ENCODE assay signal across 12 cellular contexts in genomic region chr11:103958475-103959215, GRCh38.
DNase-seq lines count a peak whose midpoint lies in the region; ATAC-seq and FAIRE-seq lines count a peak whose summit lies in the region.
"Had no signal": no experiment of that assay in that cellular context is flagged by ENCODE, and none has a peak within 500 bp of the region (broad histone marks: within the 10 kb centered on the region; RNA-seq: fewer than 3 reads in every experiment).

No MANE protein-coding gene starts in this region.

- no peak overlapping the region for H3K27ac Mint-ChIP-seq in naive thymus-derived CD8-positive, alpha-beta T cell
- H3K27ac Mint-ChIP-seq: dendritic cell treated with granulocyte-macrophage colony-stimulating factor and Interleukin-4, amounts not matched to agents 40 ng/mL and 50 ng/mL, for 4 days had no signal

- no peak overlapping the region for H2AFZ ChIP-seq in Karpas-422 (ENCODE audit: low read length)

- peaks cover 0 to 5% (median 0%) of the 10 kb centered on the region in 9 donors for H3K9me3 Mint-ChIP-seq in naive thymus-derived CD8-positive, alpha-beta T cell
- H3K9me3 Mint-ChIP-seq: dendritic cell treated with granulocyte-macrophage colony-stimulating factor and Interleukin-4, amounts not matched to agents 40 ng/mL and 50 ng/mL, for 4 days had no signal

- H3K4me2 ChIP-seq in BLaER1 (peak overlapping the region; percentile 50), Karpas-422 (ENCODE audit: low read depth, low read length, poor library complexity, severe bottlenecking) (peak overlapping the region; percentile 24)

- H3K4me1 Mint-ChIP-seq in naive thymus-derived CD8-positive, alpha-beta T cell = peaks cover 0 to 18% (median 0%) of the 10 kb centered on the region in 4 donors

- H3K36me3 ChIP-seq in BLaER1 (no peaks in the 10 kb centered on the region), Karpas-422 (ENCODE audit: insufficient read depth, low read length) (peaks cover 50% of the 10 kb centered on the region)
- H3K36me3 ChIP-seq: tibial artery had no signal

- H3K9me2 ChIP-seq in Karpas-422 (replicated peaks; ENCODE audit: insufficient read depth, low read length) = no peaks in the 10 kb centered on the region

- H3K9ac ChIP-seq in BLaER1 (no peak overlapping the region), Karpas-422 (ENCODE audit: low read length) (no peak overlapping the region)

- no peaks in the 10 kb centered on the region for H3K27me3 ChIP-seq in BLaER1
- H3K27me3 ChIP-seq in Karpas-422 (ENCODE audit: low read length) = no peaks in the 10 kb centered on the region
- H3K27me3 ChIP-seq: tibial artery had no signal

- H3K79me2 ChIP-seq in Karpas-422 (ENCODE audit: low read length) = peaks cover 76% of the 10 kb centered on the region

- H3K4me3 Mint-ChIP-seq in naive thymus-derived CD8-positive, alpha-beta T cell = no peak overlapping the region
- H3K4me3 Mint-ChIP-seq: dendritic cell treated with granulocyte-macrophage colony-stimulating factor and Interleukin-4, amounts not matched to agents 40 ng/mL and 50 ng/mL, for 4 days; naive B cell had no signal

- no peaks in the 10 kb centered on the region for H3K36me3 Mint-ChIP-seq in naive thymus-derived CD8-positive, alpha-beta T cell
- H3K36me3 Mint-ChIP-seq: naive B cell had no signal

- H3K4me3 ChIP-seq in BLaER1 (no peak overlapping the region), Karpas-422 (ENCODE audit: low read length) (0 out of 2 replicates have a peak overlapping the region, but pooled peaks have one; percentile 1)
- H3K4me3 ChIP-seq: tibial artery had no signal

- no peaks in the 10 kb centered on the region for H3K9me3 ChIP-seq in BLaER1
- no peaks in the 10 kb centered on the region; the same call in 1 of the 2 replicates for H3K9me3 ChIP-seq in Karpas-422 (ENCODE audit: low read length)
- H3K9me3 ChIP-seq: tibial artery had no signal

- POLR2A ChIA-PET in naive thymus-derived CD8-positive, alpha-beta T cell (lab: Charles Lee) = no interaction called here

- H3K4me1 ChIP-seq in BLaER1 (peaks cover 22% of the 10 kb centered on the region), Karpas-422 (ENCODE audit: low read length) (peaks cover 60% of the 10 kb centered on the region)
- H3K4me1 ChIP-seq: tibial artery had no signal

- peak; percentile 67 for FAIRE-seq in GM19239 (lab: Jason Lieb, UNC)

- no peak for DNase-seq in GM19239 (ENCODE audit: insufficient read length, low spot score)
- DNase-seq in Karpas-422 = no peak
- DNase-seq in NCI-H146 treated with DMSO at 0.1 percent for 48 hours (lab: John Stamatoyannopoulos, UW; ENCODE audit: unreplicated experiment) = no peak
- DNase-seq in naive thymus-derived CD8-positive, alpha-beta T cell = no peak
- DNase-seq in HPDE6-E6E7 (ENCODE audit: extremely low spot score) = no peak
- DNase-seq in NCI-H2029 (lab: John Stamatoyannopoulos, UW) = no peak
- DNase-seq: islet precursor cell, tibial artery had no signal

- peak; percentile 1 for ATAC-seq in HG02678 (IDR thresholded peaks at IDR 0.05; ENCODE audit: unreplicated experiment)
- no peak for ATAC-seq in naive thymus-derived CD8-positive, alpha-beta T cell

- H4K20me1 ChIP-seq in BLaER1 = no peaks in the 10 kb centered on the region
- no peaks in the 10 kb centered on the region for H4K20me1 ChIP-seq in Karpas-422 (ENCODE audit: insufficient read depth, low read depth, low read length)

- H3K27ac ChIP-seq in BLaER1 (no peak overlapping the region), Karpas-422 (ENCODE audit: low read length) (peak overlapping the region; percentile 77)
- H3K27ac ChIP-seq: tibial artery had no signal

- peaks cover 0 to 3% (median 0%) of the 10 kb centered on the region in 5 donors for H3K27me3 Mint-ChIP-seq in naive thymus-derived CD8-positive, alpha-beta T cell
- H3K27me3 Mint-ChIP-seq: dendritic cell treated with granulocyte-macrophage colony-stimulating factor and Interleukin-4, amounts not matched to agents 40 ng/mL and 50 ng/mL, for 4 days; naive B cell had no signal
